In genomic region chr9:36400332-36401178, GRCh38 we compare ENCODE assay signal across 8 cellular contexts. TPM values are rescaled to one million over a fixed set of nuclear protein-coding genes. Genes with fewer than 3 reads are reported as not detected.
DNase-seq lines count a peak whose midpoint lies in the region; ATAC-seq and TF ChIP-seq lines count a peak whose summit lies in the region.

No MANE protein-coding gene starts in this region.

- POLR2A ChIA-PET in IMR-90 (lab: Charles Lee; ENCODE audit: unreplicated experiment) = interaction anchor here (0.5 to 0.7 kb wide), 2 partner anchors 82 to 85 kb away, joined by 3 to 6 read pairs; no protein-coding TSS in a partner anchor

- DNase-seq in DMS114 treated with DMSO at 0.1 percent for 48 hours (lab: John Stamatoyannopoulos, UW; ENCODE audit: unreplicated experiment) (peak; percentile 36), IMR-90 (peak; percentile 75), OCI-M1 (lab: John Stamatoyannopoulos, UW) (peak; percentile 95)
- peak; percentile 96 for DNase-seq in activated T-cell treated with anti-CD3 and anti-CD28 coated beads, Interleukin-2, amount 50 U/mL, for 24 hours
- DNase-seq in stimulated activated CD8-positive, alpha-beta memory T cell treated with anti-CD3 and anti-CD28 coated beads, Interleukin-7, amount 100 ng/mL, for 24 hours (ENCODE audit: low read depth) = peak; percentile 85

- no TSS peak for BruUV-seq in IMR-90 (replicated peaks; lab: Mats Ljungman, UMichigan)

- no peak for TF ChIP-seq CTCF in IMR-90 (conservative IDR thresholded peaks at IDR 0.05; ENCODE audit: low read depth, low read length)

- H2BK15ac ChIP-seq in IMR-90 (ENCODE audit: low read depth, low read length) = no peak overlapping the region

- CTCF ChIA-PET in IMR-90 (lab: Yijun Ruan, JAX) = no interaction called here

- H3K4me3 ChIP-seq in IMR-90 (ENCODE audit: insufficient read depth, low read depth, low read length) (peak overlapping the region; percentile 65), esophagus (ENCODE audit: low read depth in 1 of 2, low read length in 2 of 2) (peak overlapping the region; percentile 72 to 79), muscle layer of duodenum (ENCODE audit: low read depth in 1 of 2, low read length in 2 of 2) (peak overlapping the region; percentile 88 to 89)

- H3K27me3 Mint-ChIP-seq in activated T-cell treated with anti-CD3 and anti-CD28 coated beads, Interleukin-2, amount 50 U/mL, for 24 hours = no peaks in the 10 kb centered on the region

- H3K27ac ChIP-seq in IMR-90 (ENCODE audit: insufficient read depth, low read length) = peak overlapping the region; percentile 97
- peak overlapping the region; percentile 98 to 99 for H3K27ac ChIP-seq in esophagus (ENCODE audit: low read depth in 2 of 2, low read length in 1 of 2)
- peak overlapping the region; percentile 96 for H3K27ac ChIP-seq in muscle layer of duodenum (ENCODE audit: low read length)

- peak overlapping the region; percentile 47 for H3K56ac ChIP-seq in IMR-90 (ENCODE audit: extremely low read depth, insufficient read depth, low read length)

- peak overlapping the region; percentile 93 for H3K9ac ChIP-seq in IMR-90 (ENCODE audit: low read depth, low read length)

- peak overlapping the region; percentile 75 for H3K4ac ChIP-seq in IMR-90 (ENCODE audit: low read depth, low read length)

- no peaks in the 10 kb centered on the region; the same call in 1 of the 2 replicates for H3K9me1 ChIP-seq in IMR-90 (ENCODE audit: insufficient read depth, low read length)

- H3K4me1 ChIP-seq in IMR-90 (ENCODE audit: control insufficient read depth, insufficient read depth, low read length) (peaks cover 2% of the 10 kb centered on the region; the same call in 1 of the 2 replicates), esophagus (ENCODE audit: control insufficient read depth in 2 of 2, insufficient read depth in 2 of 2, low read length in 1 of 2) (no peaks in the 10 kb centered on the region), muscle layer of duodenum (ENCODE audit: control insufficient read depth in 1 of 2, insufficient read depth in 2 of 2, low read length in 2 of 2) (peaks cover 0 to 16% of the 10 kb centered on the region in 2 donors)

- H2BK20ac ChIP-seq in IMR-90 (ENCODE audit: low read depth, low read length) = no peak overlapping the region

- H3K36me3 Mint-ChIP-seq in activated T-cell treated with anti-CD3 and anti-CD28 coated beads, Interleukin-2, amount 50 U/mL, for 24 hours (ENCODE audit: low read depth) = peaks cover 23% of the 10 kb centered on the region

- dilution Hi-C loops in IMR-90 (cut with HindIII; ENCODE audit: low sequenced_read_pairs, unreplicated experiment) = no loop called here

- H2BK5ac ChIP-seq in IMR-90 (ENCODE audit: low read depth, low read length, poor library complexity, severe bottlenecking) = peak overlapping the region; percentile 95

- H3K79me1 ChIP-seq in IMR-90 (ENCODE audit: low read depth in 1 of 2, low read length in 2 of 2) = peaks cover 24 to 49% of the 10 kb centered on the region in 2 experiments

- H3K4me2 ChIP-seq in IMR-90 (ENCODE audit: low read depth, low read length) = peak overlapping the region; percentile 73

- H2AK5ac ChIP-seq in IMR-90 (ENCODE audit: low read depth, low read length) = peak overlapping the region; percentile 41; the same call in 1 of the 2 replicates

- ATAC-seq in GM21529 (IDR thresholded peaks at IDR 0.05; ENCODE audit: unreplicated experiment) (peak; percentile 63), IMR-90 (ENCODE audit: low read depth) (peak; percentile 91)

- TF ChIP-seq POLR2A in IMR-90 (IDR thresholded peaks at IDR 0.05; ENCODE audit: low read depth, low read length) = no peak; the same call in 1 of the 2 replicates

- peaks cover 33% of the 10 kb centered on the region for H4K20me1 ChIP-seq in IMR-90 (ENCODE audit: insufficient read depth, low read length)

- peak overlapping the region; percentile 97 for H3K27ac Mint-ChIP-seq in activated T-cell treated with anti-CD3 and anti-CD28 coated beads, Interleukin-2, amount 50 U/mL, for 24 hours

- no peaks in the 10 kb centered on the region for H3K27me3 ChIP-seq in IMR-90 (ENCODE audit: control insufficient read depth, insufficient read depth, low read length)
- no peaks in the 10 kb centered on the region for H3K27me3 ChIP-seq in esophagus (ENCODE audit: control insufficient read depth in 1 of 2, insufficient read depth in 2 of 2, low read length in 2 of 2)
- H3K27me3 ChIP-seq in muscle layer of duodenum (ENCODE audit: low read depth, low read length) = no peaks in the 10 kb centered on the region

- intact Hi-C loops in IMR-90 (cut with micrococcal nuclease) = loop anchor here (2.0 to 10.0 kb wide), 2 partner anchors 152 to 454 kb away; no protein-coding TSS in a partner anchor

- in situ Hi-C loops in IMR-90 (cut with MboI; ENCODE audit: low sequenced_read_pairs) = loop anchor here (10.0 kb wide), 1 partner anchor 324 kb away; no protein-coding TSS in a partner anchor

- peaks cover 2% of the 10 kb centered on the region for H3K9me3 Mint-ChIP-seq in activated T-cell treated with anti-CD3 and anti-CD28 coated beads, Interleukin-2, amount 50 U/mL, for 24 hours

- H3K14ac ChIP-seq in IMR-90 (replicated peaks; ENCODE audit: low read depth, low read length) = peak overlapping the region; percentile 82

- TF ChIP-seq RAD21 in IMR-90 (IDR thresholded peaks at IDR 0.05; ENCODE audit: low read length) = no peak

- H3K18ac ChIP-seq in IMR-90 (ENCODE audit: low read depth, low read length) = peak overlapping the region; percentile 89; the same call in 1 of the 2 replicates

- peak overlapping the region; percentile 76; the same call in 1 of the 2 replicates for H4K5ac ChIP-seq in IMR-90 (ENCODE audit: low read depth, low read length)

- H2AK9ac ChIP-seq in IMR-90 (replicated peaks; ENCODE audit: low read depth, low read length, poor library complexity) = peak overlapping the region; percentile 92

- H3K9me3 ChIP-seq in IMR-90 (ENCODE audit: control insufficient read depth, insufficient read depth, low read length) = no peaks in the 10 kb centered on the region
- H3K9me3 ChIP-seq in esophagus (ENCODE audit: control insufficient read depth in 2 of 2, insufficient read depth in 1 of 2, low read depth in 1 of 2, low read length in 1 of 2) = no peaks in the 10 kb centered on the region
- no peaks in the 10 kb centered on the region for H3K9me3 ChIP-seq in muscle layer of duodenum (ENCODE audit: control insufficient read depth in 1 of 2, low read length in 2 of 2)

- H3K4me1 Mint-ChIP-seq in activated T-cell treated with anti-CD3 and anti-CD28 coated beads, Interleukin-2, amount 50 U/mL, for 24 hours (ENCODE audit: low read depth) = peaks cover 45% of the 10 kb centered on the region

- peak overlapping the region; percentile 92 for H3K4me3 Mint-ChIP-seq in activated T-cell treated with anti-CD3 and anti-CD28 coated beads, Interleukin-2, amount 50 U/mL, for 24 hours

- peak overlapping the region; percentile 56; the same call in 1 of the 2 replicates for H2BK120ac ChIP-seq in IMR-90 (ENCODE audit: low read depth, low read length)

- peak overlapping the region; percentile 86 for H4K91ac ChIP-seq in IMR-90 (ENCODE audit: insufficient read depth, low read depth, low read length)

- no peaks in the 10 kb centered on the region; the same call in 1 of the 2 replicates for H3K36me3 ChIP-seq in IMR-90 (ENCODE audit: control insufficient read depth, insufficient read depth, low read length)
- H3K36me3 ChIP-seq in esophagus (ENCODE audit: control insufficient read depth in 2 of 2, insufficient read depth in 2 of 2, low read length in 1 of 2) = no peaks in the 10 kb centered on the region
- no peaks in the 10 kb centered on the region for H3K36me3 ChIP-seq in muscle layer of duodenum (ENCODE audit: control insufficient read depth in 1 of 2, insufficient read depth in 2 of 2, low read length in 2 of 2)

- WGBS in IMR-90 (ENCODE audit: extremely low coverage in 2 of 2, insufficient read length in 1 of 2), 2 experiments = 0% methylated on average over 23 of the region's 113 CpGs; no CpG with 5 or more reads in 1 of the 2 experiments
- 0 to 1% methylated on average over 62 to 113 of the region's 113 CpGs for WGBS in esophagus, 2 donors

- peak overlapping the region; percentile 85 for H3K23ac ChIP-seq in IMR-90 (ENCODE audit: low read depth, low read length)

- H2AFZ ChIP-seq in IMR-90 (replicated peaks; ENCODE audit: low read length, poor library complexity) = peak overlapping the region; percentile 99

- H4K8ac ChIP-seq in IMR-90 (ENCODE audit: low read depth in 2 of 2, low read length in 2 of 2) = peak overlapping the region; percentile 77 to 92; a peak in 2 of 4 replicates

TF ChIP-seq in IMR-90, 13 proteins besides CTCF, POLR2A, EP300 and RAD21:
- TF ChIP-seq BHLHE40 (IDR thresholded peaks at IDR 0.05; ENCODE audit: low read depth, low read length) (no peak), MXI1 (IDR thresholded peaks at IDR 0.05; ENCODE audit: borderline replicate concordance, low read depth, low read length) (peak; percentile 76; the same call in 1 of the 2 replicates), CHD1 (IDR thresholded peaks at IDR 0.05; ENCODE audit: low read depth, low read length) (no peak), CEBPB (IDR thresholded peaks at IDR 0.05; ENCODE audit: low read depth, low read length) (no peak), MAZ (IDR thresholded peaks at IDR 0.05; ENCODE audit: borderline replicate concordance, low read depth, low read length) (peak; percentile 27; the same call in 1 of the 2 replicates)

RNA-seq across cellular contexts. Expression of gene RNF38, which starts 0.5 kb away (rescaled TPM):
- total RNA-seq in IMR-90 (2012; rRNA removed) = 8.8 and 11.9 TPM in 2 replicates
- polyA plus RNA-seq in IMR-90 (2012; rRNA removed) (11.2 and 13.9 TPM in 2 replicates), esophagus (1 to 10 TPM; 5.0 to 7.7 TPM)
- polyA plus RNA-seq in IMR-90 (2012; cell fraction: cytosol; rRNA removed) = 2.2 and 6.6 TPM in 2 replicates
- polyA plus RNA-seq in IMR-90 (2012; cell fraction: nucleus; rRNA removed; ENCODE audit: low replicate concordance) = 7.7 and 15.6 TPM in 2 replicates

Comparison
In these comparisons a context has a peak if more than half of its experiments do, and no peak if none do; other contexts are left out.
1. Peak in every context shown above with its lines: DNase-seq, ATAC-seq, H3K4me3 ChIP-seq and H3K27ac ChIP-seq.
2. DNase-seq: peak in every context shown above with its lines; median percentile 96 in activated T-cell treated with anti-CD3 and anti-CD28 coated beads, Interleukin-2, amount 50 U/mL, for 24 hours; 95 in OCI-M1; 85 in stimulated activated CD8-positive, alpha-beta memory T cell treated with anti-CD3 and anti-CD28 coated beads, Interleukin-7, amount 100 ng/mL, for 24 hours; 75 in IMR-90; 36 in DMS114 treated with DMSO at 0.1 percent for 48 hours.